Comparison of ENCODE assay signal across 22 cellular contexts in the genomic region with DNA sequence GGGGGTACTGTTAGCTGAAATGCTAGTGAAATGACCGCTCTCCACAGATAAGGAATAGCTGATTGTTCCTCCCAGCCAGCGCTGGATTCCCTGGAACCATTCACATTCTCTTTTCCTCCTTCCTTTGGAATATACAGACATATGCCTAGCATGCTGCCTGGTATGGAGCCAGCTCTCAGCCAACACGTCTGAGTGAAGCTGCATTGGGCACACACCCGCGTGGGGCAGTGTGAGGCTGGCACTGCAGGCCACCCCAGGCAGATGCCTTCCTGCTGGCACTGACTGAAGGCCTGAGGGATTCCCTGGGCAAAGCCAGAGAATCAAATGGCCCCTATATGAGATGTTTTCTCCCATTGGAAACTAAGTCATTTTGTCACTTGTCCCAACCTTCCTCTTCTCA.
DNase-seq lines count a peak whose midpoint lies in the region; ATAC-seq and TF ChIP-seq lines count a peak whose summit lies in the region.
"Had no signal": no experiment of that assay in that cellular context is flagged by ENCODE, and none has a peak within 500 bp of the region (broad histone marks: within the 10 kb centered on the region; RNA-seq: fewer than 3 reads in every experiment).

No MANE protein-coding gene starts in this region.

- no peak overlapping the region for H3K4me3 Mint-ChIP-seq in Caco-2 (ENCODE audit: unreplicated experiment)
- H3K4me3 Mint-ChIP-seq: GM23338 had no signal

- TF ChIP-seq CTCF in heart right ventricle (IDR thresholded peaks at IDR 0.05) (no peak), Caco-2 (IDR thresholded peaks at IDR 0.05; ENCODE audit: insufficient read depth in 1 of 2, low read depth in 1 of 2, low read length in 1 of 2, severe bottlenecking in 1 of 2, unreplicated experiment in 1 of 2) (no peak)

- peak overlapping the region; percentile 29 for H3K56ac ChIP-seq in mesendoderm (ENCODE audit: low read length)

- POLR2A ChIA-PET in Caco-2 (lab: Charles Lee), result no interaction called here

- H3K27me3 Mint-ChIP-seq in Caco-2 (ENCODE audit: insufficient read depth, unreplicated experiment), result no peaks in the 10 kb centered on the region

- H3K4me1 ChIP-seq in heart right ventricle (peaks cover 16 to 60% (median 41%) of the 10 kb centered on the region in 9 donors), mesendoderm (ENCODE audit: control insufficient read depth, low read depth, low read length) (peaks cover 2% of the 10 kb centered on the region), Caco-2 (no peaks in the 10 kb centered on the region)

- intact Hi-C loops in Right ventricle myocardium inferior (cut with DNase I), result loop anchor here (2.0 to 5.0 kb wide), 2 partner anchors 54 to 259 kb away; a partner anchor contains a TSS
- intact Hi-C loops in cardiac septum (cut with DNase I), result loop anchor here (5.0 kb wide), 2 partner anchors 44 to 149 kb away; no protein-coding TSS in a partner anchor
- intact Hi-C loops in heart right ventricle (cut with DNase I), result loop anchor here in 5 of 10 donors (5.0 to 10.0 kb wide), 6 partner anchors 44 to 152 kb away; no protein-coding TSS in a partner anchor
- intact Hi-C loops in Caco-2 (cut with micrococcal nuclease; ENCODE audit: unreplicated experiment), result no loop called here

- H3K36me3 Mint-ChIP-seq in Caco-2 (ENCODE audit: insufficient read depth, unreplicated experiment), result no peaks in the 10 kb centered on the region

- H4K5ac ChIP-seq in mesendoderm (ENCODE audit: low read length), result no peak overlapping the region

- no peaks in the 10 kb centered on the region for H3K9me3 ChIP-seq in heart right ventricle
- no peaks in the 10 kb centered on the region for H3K9me3 ChIP-seq in Caco-2
- H3K9me3 ChIP-seq: MG63 had no signal

- H3K27ac Mint-ChIP-seq in Caco-2 (ENCODE audit: unreplicated experiment), result no peak overlapping the region
- H3K27ac Mint-ChIP-seq: GM23338 had no signal

- H2BK15ac ChIP-seq in mesendoderm (replicated peaks; ENCODE audit: low read depth), result no peak overlapping the region

- no peak overlapping the region for H3K4ac ChIP-seq in mesendoderm (ENCODE audit: low read depth, low read length)

- H2AK5ac ChIP-seq in mesendoderm (ENCODE audit: low read length), result no peak overlapping the region

- no peak overlapping the region for H2BK120ac ChIP-seq in mesendoderm (ENCODE audit: low read depth, low read length)

- H3K36me3 ChIP-seq in heart right ventricle (no peaks in the 10 kb centered on the region), mesendoderm (ENCODE audit: control insufficient read depth, insufficient read depth, low read length) (no peaks in the 10 kb centered on the region), Caco-2 (ENCODE audit: control insufficient read depth, insufficient read depth, low read length) (no peaks in the 10 kb centered on the region)
- H3K36me3 ChIP-seq: MG63 had no signal

- H3K27ac ChIP-seq in heart right ventricle, result peak overlapping the region in 7 of 10 donors; percentile 34 to 83 (median 71)
- H3K27ac ChIP-seq in mesendoderm (ENCODE audit: low read depth, low read length), result no peak overlapping the region

- CTCF ChIA-PET in Caco-2 (lab: Charles Lee), result interaction anchor here (1.0 kb wide), 1 partner anchor 14 kb away, joined by 4 read pairs; no protein-coding TSS in a partner anchor

- H3K18ac ChIP-seq in mesendoderm (ENCODE audit: low read length), result no peak overlapping the region

- no TSS peak for BruUV-seq in Caco-2 (replicated peaks; lab: Mats Ljungman, UMichigan)

- no peaks in the 10 kb centered on the region for H3K79me1 ChIP-seq in mesendoderm (ENCODE audit: low read length)

- no peak for DNase-seq in Right ventricle myocardium inferior (ENCODE audit: missing footprints)
- DNase-seq in cardiac septum (ENCODE audit: low spot score), result no peak
- DNase-seq in heart right ventricle, result peak; percentile 30 to 58
- DNase-seq in mesendoderm, result no peak
- DNase-seq in NCI-H128 (lab: John Stamatoyannopoulos, UW; ENCODE audit: unreplicated experiment), result no peak
- DNase-seq in Caco-2, result no peak
- DNase-seq: 8988T, DMS 273 treated with DMSO at 0.1 percent for 48 hours, DND-41, Kasumi-1, MG63, NCI-H1048, NCI-H146, NCI-H2081, NCI-H2171 treated with DMSO at 0.1 percent for 48 hours, NCI-H446 treated with DMSO at 0.1 percent for 48 hours, NCI-H748 treated with DMSO at 0.1 percent for 48 hours, SIG-M5 had no signal

- no peak overlapping the region for H3K23ac ChIP-seq in mesendoderm (ENCODE audit: low read length)

- ATAC-seq in Right ventricle myocardium inferior (peak; percentile 71), heart right ventricle (peak in 5 of 8 donors; percentile 20 to 64 (median 35)), GM19397 (IDR thresholded peaks at IDR 0.05; ENCODE audit: unreplicated experiment) (no peak), GM19035 (IDR thresholded peaks at IDR 0.05; ENCODE audit: unreplicated experiment) (no peak)
- ATAC-seq: GM23338, HCT116 had no signal

- H3K4me3 ChIP-seq in heart right ventricle (no peak overlapping the region), mesendoderm (ENCODE audit: low read length) (no peak overlapping the region), Caco-2 (ENCODE audit: low read depth, low read length) (no peak overlapping the region)
- H3K4me3 ChIP-seq: GM23338, MG63 had no signal

- H3K27me3 ChIP-seq in heart right ventricle (no peaks in the 10 kb centered on the region), mesendoderm (ENCODE audit: insufficient read depth, low read length, poor library complexity) (no peaks in the 10 kb centered on the region), Caco-2 (replicated peaks; ENCODE audit: control insufficient read depth, insufficient read depth, low read length) (no peaks in the 10 kb centered on the region; the same call in 1 of the 2 replicates)
- H3K27me3 ChIP-seq: MG63 had no signal

- no peak overlapping the region for H4K8ac ChIP-seq in mesendoderm (ENCODE audit: low read depth, low read length)

- peaks cover 4% of the 10 kb centered on the region for H3K4me1 Mint-ChIP-seq in Caco-2 (ENCODE audit: low read depth, unreplicated experiment)

- H3K4me2 ChIP-seq in mesendoderm (ENCODE audit: low read length), result no peak overlapping the region
- H3K4me2 ChIP-seq: GM23338 had no signal

- H2BK5ac ChIP-seq in mesendoderm (ENCODE audit: low read length), result no peak overlapping the region

- 14 to 29% methylated on average over 5 of the region's 5 CpGs for WGBS in heart right ventricle, 2 donors
- whole genome bisulfite sequencing in mesendoderm (ENCODE audit: extremely low coverage, insufficient coverage, low lambda C conversion rate), result no CpG with 5 or more reads among the region's 5 CpGs

- no peak overlapping the region for H3K9ac ChIP-seq in mesendoderm (ENCODE audit: low read length)

- no peaks in the 10 kb centered on the region for H3K79me2 ChIP-seq in mesendoderm (ENCODE audit: control insufficient read depth, insufficient read depth, low read length)

- H3K9me3 Mint-ChIP-seq in Caco-2 (ENCODE audit: unreplicated experiment), result no peaks in the 10 kb centered on the region
- H3K9me3 Mint-ChIP-seq: GM23338 had no signal

Comparison
In these comparisons a context has a peak if more than half of its experiments do, and no peak if none do; other contexts are left out.
1. DNase-seq: peak in heart right ventricle (2 of 2); none in Right ventricle myocardium inferior (single experiment), cardiac septum (single experiment), mesendoderm (single experiment), NCI-H128 (single experiment) and Caco-2 (0 of 2).
2. ATAC-seq: peak in Right ventricle myocardium inferior (single experiment) and heart right ventricle (5 of 8); none in GM19397 (single experiment) and GM19035 (single experiment).